Comparison of ENCODE assay signal across 11 cellular contexts in the genomic region with DNA sequence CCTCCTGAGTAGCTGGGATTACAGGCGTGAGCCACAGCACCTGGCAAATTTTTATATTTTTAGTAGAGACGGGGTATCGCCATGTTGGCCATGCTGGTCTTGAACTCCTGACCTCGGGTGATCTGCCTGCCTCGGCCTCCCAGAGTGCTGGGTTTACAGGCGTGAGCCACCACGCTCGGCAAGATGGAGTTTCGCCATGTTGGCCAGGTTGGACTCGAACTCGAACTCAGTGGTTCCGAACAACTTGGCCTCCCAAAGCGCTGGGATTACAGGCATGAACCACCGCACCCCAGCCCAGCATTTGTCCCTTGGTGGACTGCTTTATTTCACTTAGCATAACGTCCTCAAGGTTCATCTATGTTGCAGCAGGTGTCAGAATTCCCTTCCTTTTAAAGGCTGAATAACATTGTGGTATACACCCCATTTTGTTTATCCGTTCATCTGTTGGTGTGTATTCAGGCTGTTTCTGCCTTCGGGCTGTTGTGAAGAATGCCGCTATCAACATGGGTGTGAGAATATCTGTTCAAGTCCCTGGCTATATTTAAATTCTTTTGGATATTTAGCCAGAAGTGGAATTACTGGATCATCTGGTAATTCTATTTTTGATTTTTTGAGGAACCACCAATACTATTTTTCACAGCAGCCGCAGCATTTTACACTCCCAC. TPM values are rescaled to one million over a fixed set of nuclear protein-coding genes. Genes with fewer than 3 reads are reported as not detected.
A peak's percentile ranks its signal among the peaks of the same experiment; 100 is the strongest.
DNase-seq lines count a peak whose midpoint lies in the region; ATAC-seq and TF ChIP-seq lines count a peak whose summit lies in the region.
"Had no signal": no experiment of that assay in that cellular context is flagged by ENCODE, and none has a peak within 500 bp of the region (broad histone marks: within the 10 kb centered on the region; RNA-seq: fewer than 3 reads in every experiment).

No MANE protein-coding gene starts in this region.

- no peaks in the 10 kb centered on the region for H3K79me2 ChIP-seq in neural cell (replicated peaks; ENCODE audit: insufficient read depth, low read length)

- H4K20me1 ChIP-seq in IMR-90 (ENCODE audit: insufficient read depth, low read length) (no peaks in the 10 kb centered on the region; the same call in 1 of the 2 replicates), neural cell (ENCODE audit: insufficient read depth) (no peaks in the 10 kb centered on the region)

- no peak overlapping the region for H2BK20ac ChIP-seq in IMR-90 (ENCODE audit: low read depth, low read length)

- POLR2A ChIA-PET in CD8-positive, alpha-beta T cell (lab: Charles Lee): no interaction called here
- POLR2A ChIA-PET in IMR-90 (lab: Charles Lee; ENCODE audit: unreplicated experiment): no interaction called here

- no peak overlapping the region for H2BK120ac ChIP-seq in IMR-90 (ENCODE audit: low read depth, low read length)

- peaks cover 20 to 27% of the 10 kb centered on the region in 2 experiments for H3K79me1 ChIP-seq in IMR-90 (ENCODE audit: low read depth in 1 of 2, low read length in 2 of 2)

- no peak overlapping the region for H3K56ac ChIP-seq in IMR-90 (ENCODE audit: extremely low read depth, insufficient read depth, low read length)

- no peak overlapping the region for H3K14ac ChIP-seq in IMR-90 (replicated peaks; ENCODE audit: low read depth, low read length)

- dilution Hi-C loops in IMR-90 (cut with HindIII; ENCODE audit: low sequenced_read_pairs, unreplicated experiment): no loop called here

- H3K23ac ChIP-seq in IMR-90 (ENCODE audit: low read depth, low read length): no peak overlapping the region

- WGBS in IMR-90 (ENCODE audit: extremely low coverage in 2 of 2, insufficient read length in 1 of 2), 2 experiments: 97% methylated on average over 12 of the region's 19 CpGs; no CpG with 5 or more reads in 1 of the 2 experiments
- WGBS in aorta, 2 donors: 91 to 92% methylated on average over 19 of the region's 19 CpGs

- no peak for DNase-seq in CD8-positive, alpha-beta T cell
- DNase-seq in IMR-90: no peak
- DNase-seq in central memory CD8-positive, alpha-beta T cell (ENCODE audit: low spot score in 2 of 2): no peak
- no peak for DNase-seq in NK-92 (lab: John Stamatoyannopoulos, UW; ENCODE audit: unreplicated experiment)
- DNase-seq in HCEC 1CT: no peak
- DNase-seq in aorta: no peak
- DNase-seq: left ventricle myocardium superior; NCI-H1105; stimulated activated CD4-positive, alpha-beta T cell treated with anti-CD3 and anti-CD28 coated beads, Interleukin-2, amount 100 ng/mL, for 24 hours had no signal

- H2AFZ ChIP-seq in IMR-90 (replicated peaks; ENCODE audit: low read length, poor library complexity) (no peak overlapping the region), neural cell (ENCODE audit: low read depth, low read length) (no peak overlapping the region)

- H3K9ac ChIP-seq in IMR-90 (ENCODE audit: low read depth, low read length) (no peak overlapping the region), neural cell (ENCODE audit: low read length) (no peak overlapping the region)

- H3F3A ChIP-seq in neural cell (ENCODE audit: insufficient read depth, low read length, poor library complexity, severe bottlenecking): no peaks in the 10 kb centered on the region

- in situ Hi-C loops in IMR-90 (cut with MboI; ENCODE audit: low sequenced_read_pairs): no loop called here

- no peak overlapping the region for H4K8ac ChIP-seq in IMR-90 (ENCODE audit: low read depth in 2 of 2, low read length in 2 of 2)

- H2AK9ac ChIP-seq in IMR-90 (replicated peaks; ENCODE audit: low read depth, low read length, poor library complexity): peak overlapping the region; percentile 78

- intact Hi-C loops in CD8-positive, alpha-beta T cell (cut with DNase I, micrococcal nuclease): loop anchor here (1.0 to 10.0 kb wide), 6 partner anchors 20 to 440 kb away; partner anchors contain the start of genes PREB (in 2 of the 2), PRR30 (in 2 of the 2), SLC35F6 (in 2 of the 2) and ADGRF3 (in 1 of the 2)
- intact Hi-C loops in IMR-90 (cut with micrococcal nuclease): no loop called here
- intact Hi-C loops in aorta (cut with DNase I): no loop called here

- H3K4me1 ChIP-seq in CD8-positive, alpha-beta T cell (ENCODE audit: insufficient read depth, low read length): peaks cover 16% of the 10 kb centered on the region
- H3K4me1 ChIP-seq in IMR-90 (ENCODE audit: control insufficient read depth, insufficient read depth, low read length): 0 out of 2 replicates have a peak, but pooled peaks cover 2% of the 10 kb centered on the region
- H3K4me1 ChIP-seq in aorta (ENCODE audit: control insufficient read depth in 1 of 2, insufficient read depth in 2 of 2, low read length in 2 of 2): no peaks in the 10 kb centered on the region

- H3K9me2 ChIP-seq in neural cell (ENCODE audit: insufficient read depth, low read length): no peaks in the 10 kb centered on the region

- TF ChIP-seq EP300 in neural cell (conservative IDR thresholded peaks at IDR 0.05; ENCODE audit: poor library complexity, severe bottlenecking): no peak

- H3K18ac ChIP-seq in IMR-90 (ENCODE audit: low read depth, low read length): no peak overlapping the region

- H3K36me3 ChIP-seq in CD8-positive, alpha-beta T cell (ENCODE audit: insufficient read depth, low read length): peaks cover 3% of the 10 kb centered on the region
- H3K36me3 ChIP-seq in IMR-90 (ENCODE audit: control insufficient read depth, insufficient read depth, low read length): peaks cover 14% of the 10 kb centered on the region
- H3K36me3 ChIP-seq in neural cell (ENCODE audit: insufficient read depth, low read length): no peaks in the 10 kb centered on the region
- H3K36me3 ChIP-seq in aorta (ENCODE audit: control insufficient read depth in 1 of 2, insufficient read depth in 2 of 2, low read length in 1 of 2): no peaks in the 10 kb centered on the region

- H3K4me2 ChIP-seq in IMR-90 (ENCODE audit: low read depth, low read length): no peak overlapping the region
- H3K4me2 ChIP-seq in neural cell (ENCODE audit: low read length): no peak overlapping the region

- H2BK15ac ChIP-seq in IMR-90 (ENCODE audit: low read depth, low read length): no peak overlapping the region

- H3K4me1 Mint-ChIP-seq in CD8-positive, alpha-beta T cell (ENCODE audit: low read depth): peaks cover 12% of the 10 kb centered on the region
- peaks cover 6% of the 10 kb centered on the region for H3K4me1 Mint-ChIP-seq in central memory CD8-positive, alpha-beta T cell

- no peak overlapping the region; the same call in 1 of the 2 replicates for H3K4ac ChIP-seq in IMR-90 (ENCODE audit: low read depth, low read length)

- no peak overlapping the region for H4K5ac ChIP-seq in IMR-90 (ENCODE audit: low read depth, low read length)

- H4K91ac ChIP-seq in IMR-90 (ENCODE audit: insufficient read depth, low read depth, low read length): no peak overlapping the region

- no peak overlapping the region for H3K27ac Mint-ChIP-seq in CD8-positive, alpha-beta T cell
- peak overlapping the region; percentile 47 for H3K27ac Mint-ChIP-seq in central memory CD8-positive, alpha-beta T cell (ENCODE audit: low read depth)

- H3K4me3 Mint-ChIP-seq in CD8-positive, alpha-beta T cell: peak overlapping the region; percentile 84
- peak overlapping the region; percentile 78 for H3K4me3 Mint-ChIP-seq in central memory CD8-positive, alpha-beta T cell

- no TSS peak for BruUV-seq in IMR-90 (replicated peaks; lab: Mats Ljungman, UMichigan)

- CTCF ChIA-PET in CD8-positive, alpha-beta T cell (lab: Charles Lee): no interaction called here
- CTCF ChIA-PET in IMR-90 (lab: Yijun Ruan, JAX): no interaction called here

- H3K27ac ChIP-seq in CD8-positive, alpha-beta T cell (ENCODE audit: low read depth, low read length): peak overlapping the region; percentile 58
- no peak overlapping the region for H3K27ac ChIP-seq in IMR-90 (ENCODE audit: insufficient read depth, low read length)
- H3K27ac ChIP-seq in neural cell (ENCODE audit: low read length): no peak overlapping the region
- H3K27ac ChIP-seq in aorta (ENCODE audit: low read depth in 1 of 2, low read length in 2 of 2): no peak overlapping the region

- no peaks in the 10 kb centered on the region for H3K27me3 ChIP-seq in CD8-positive, alpha-beta T cell (ENCODE audit: insufficient read depth, low read length)
- no peaks in the 10 kb centered on the region for H3K27me3 ChIP-seq in IMR-90 (ENCODE audit: control insufficient read depth, insufficient read depth, low read length)
- H3K27me3 ChIP-seq in neural cell (ENCODE audit: insufficient read depth, low read depth, low read length): no peaks in the 10 kb centered on the region
- no peaks in the 10 kb centered on the region for H3K27me3 ChIP-seq in aorta (ENCODE audit: control insufficient read depth in 1 of 2, insufficient read depth in 2 of 2, low read length in 1 of 2)

- peaks cover 11% of the 10 kb centered on the region for H3K27me3 Mint-ChIP-seq in CD8-positive, alpha-beta T cell (ENCODE audit: low read depth)
- H3K27me3 Mint-ChIP-seq in central memory CD8-positive, alpha-beta T cell: no peaks in the 10 kb centered on the region

- peaks cover 16% of the 10 kb centered on the region for H3K36me3 Mint-ChIP-seq in CD8-positive, alpha-beta T cell
- peaks cover 12% of the 10 kb centered on the region for H3K36me3 Mint-ChIP-seq in central memory CD8-positive, alpha-beta T cell (ENCODE audit: insufficient read depth)

- no peak for TF ChIP-seq RAD21 in IMR-90 (IDR thresholded peaks at IDR 0.05; ENCODE audit: low read length)
- no peak for TF ChIP-seq RAD21 in neural cell (conservative IDR thresholded peaks at IDR 0.05)

- no peak for TF ChIP-seq CTCF in CD8-positive, alpha-beta T cell (IDR thresholded peaks at IDR 0.05)
- TF ChIP-seq CTCF in IMR-90 (conservative IDR thresholded peaks at IDR 0.05; ENCODE audit: low read depth, low read length): no peak
- TF ChIP-seq CTCF in neural cell (IDR thresholded peaks at IDR 0.05; ENCODE audit: poor library complexity, severe bottlenecking): no peak

- H3K4me3 ChIP-seq in CD8-positive, alpha-beta T cell (ENCODE audit: low read depth, low read length): peak overlapping the region; percentile 52
- H3K4me3 ChIP-seq in IMR-90 (ENCODE audit: insufficient read depth, low read depth, low read length): no peak overlapping the region
- peak overlapping the region; percentile 67 for H3K4me3 ChIP-seq in neural cell (ENCODE audit: low read length)
- no peak overlapping the region for H3K4me3 ChIP-seq in aorta (ENCODE audit: low read length in 2 of 2)

- no peak overlapping the region for H2AK5ac ChIP-seq in IMR-90 (ENCODE audit: low read depth, low read length)

- no peaks in the 10 kb centered on the region for H3K9me1 ChIP-seq in IMR-90 (ENCODE audit: insufficient read depth, low read length)

- no peak for TF ChIP-seq POLR2A in IMR-90 (IDR thresholded peaks at IDR 0.05; ENCODE audit: low read depth, low read length)

- H3K9me3 ChIP-seq in CD8-positive, alpha-beta T cell (ENCODE audit: low read length): no peaks in the 10 kb centered on the region
- H3K9me3 ChIP-seq in IMR-90 (ENCODE audit: control insufficient read depth, insufficient read depth, low read length) (no peaks in the 10 kb centered on the region), neural cell (ENCODE audit: low read length) (no peaks in the 10 kb centered on the region), aorta (ENCODE audit: control insufficient read depth, low read length) (no peaks in the 10 kb centered on the region)

- H2BK5ac ChIP-seq in IMR-90 (ENCODE audit: low read depth, low read length, poor library complexity, severe bottlenecking): no peak overlapping the region

- ATAC-seq in CD8-positive, alpha-beta T cell: no peak
- no peak for ATAC-seq in IMR-90 (ENCODE audit: low read depth)
- ATAC-seq in central memory CD8-positive, alpha-beta T cell (replicated peaks; ENCODE audit: extremely low read depth, poor library complexity, severe bottlenecking): no peak
- no peak for ATAC-seq in HG02759 (IDR thresholded peaks at IDR 0.05; ENCODE audit: unreplicated experiment)
- ATAC-seq in aorta (ENCODE audit: low FRiP score): no peak

- H3K9me3 Mint-ChIP-seq in CD8-positive, alpha-beta T cell: no peaks in the 10 kb centered on the region
- no peaks in the 10 kb centered on the region for H3K9me3 Mint-ChIP-seq in central memory CD8-positive, alpha-beta T cell

RNA-seq across cellular contexts. Expression of gene CENPA, which starts 1.2 kb away (rescaled TPM):
- under 1 TPM; 0.39 to 0.62 TPM for total RNA-seq in CD8-positive, alpha-beta T cell
- total RNA-seq in IMR-90 (2012; rRNA removed) (7.7 and 10.0 TPM in 2 replicates), aorta (1 to 10 TPM in 1 of 2 donors, under 1 TPM in 1; 0.23 to 1.2 TPM)
- polyA plus RNA-seq in IMR-90 (2012; rRNA removed) (11.9 and 14.9 TPM in 2 replicates), neural cell (0.54 and 2.1 TPM in 2 replicates), aorta (not detected)
- 5.7 and 6.3 TPM in 2 replicates for polyA plus RNA-seq in IMR-90 (2012; cell fraction: cytosol; rRNA removed)
- 4.0 and 4.9 TPM in 2 replicates for polyA plus RNA-seq in IMR-90 (2012; cell fraction: nucleus; rRNA removed; ENCODE audit: low replicate concordance)
- polyA minus RNA-seq in neural cell: 0.49 TPM in 1 of 2 replicates, not detected in the other
- total RNA-seq: left ventricle myocardium superior had no signal

RNA-seq across cellular contexts. Expression of gene SLC35F6, which starts 20.6 kb away (rescaled TPM):
- total RNA-seq in CD8-positive, alpha-beta T cell: 10 to 100 TPM; 30.4 to 30.7 TPM
- 25.6 and 30.6 TPM in 2 replicates for total RNA-seq in IMR-90 (2012; rRNA removed)
- 19.1 and 19.4 TPM in 2 replicates for polyA plus RNA-seq in IMR-90 (2012; rRNA removed)
- polyA plus RNA-seq in IMR-90 (2012; cell fraction: cytosol; rRNA removed): 12.7 and 22.8 TPM in 2 replicates
- 8.7 and 14.4 TPM in 2 replicates for polyA plus RNA-seq in IMR-90 (2012; cell fraction: nucleus; rRNA removed; ENCODE audit: low replicate concordance)
- 10.8 and 21.2 TPM in 2 replicates for polyA plus RNA-seq in neural cell
- 30.0 and 33.6 TPM in 2 replicates for polyA minus RNA-seq in neural cell
- 10 to 100 TPM; 33.2 to 34.6 TPM for total RNA-seq in aorta
- 1 to 10 TPM; 9.6 to 10.0 TPM for polyA plus RNA-seq in aorta

Comparison
In these comparisons a context has a peak if more than half of its experiments do, and no peak if none do; other contexts are left out.
1. H3K4me3 ChIP-seq: peak in CD8-positive, alpha-beta T cell (single experiment) and neural cell (single experiment); none in IMR-90 (single experiment) and aorta (0 of 2).
2. intact Hi-C loops: an anchor here in CD8-positive, alpha-beta T cell (1.0 to 10.0 kb wide); none called in IMR-90 and aorta.